ENCODE assay signal across 32 cellular contexts in genomic region chr22:35325209-35325608, GRCh38.
"Had no signal": no experiment of that assay in that cellular context is flagged by ENCODE, and none has a peak within 500 bp of the region (broad histone marks: within the 10 kb centered on the region; RNA-seq: fewer than 3 reads in every experiment).

No MANE protein-coding gene starts in this region.

- H3K9me3 ChIP-seq: esophagus squamous epithelium had no signal

- H3K27ac Mint-ChIP-seq: activated B cell treated with CpG ODN at 0.5 μM for 24 hours; activated CD8-positive, alpha-beta T cell treated with anti-CD3 and anti-CD28 coated beads for 36 hours; activated naive CD4-positive, alpha-beta T cell treated with anti-CD3 and anti-CD28 coated beads, Interleukin-2, amount 10 ng/mL, durations not matched to agents 7 days and 5 days; activated naive CD4-positive, alpha-beta T cell treated with anti-CD3 and anti-CD28 coated beads, Interleukin-2, amount 50 U/mL, for 72 hours; activated T-helper 2 cell treated with anti-CD3 and anti-CD28 coated beads, Interferon-gamma antibody, Interleukin-2, Interleukin-4, amounts not matched to agents 10 μg/mL and 5 μg/mL and 100 μg/mL, durations not matched to agents 14 hours and 24 hours and 36 hours; dendritic cell treated with granulocyte-macrophage colony-stimulating factor and Interleukin-4, amounts not matched to agents 40 ng/mL and 50 ng/mL, for 4 days; endodermal cell; T-cell; T-helper 1 cell treated with Interleukin-12 subunit alpha and Interleukin-12 subunit beta and Interleukin-4 antibody, amounts not matched to agents 30 μg/mL and 1 μg/mL, for 36 hours; T-helper 2 cell treated with Interferon-gamma antibody and Interleukin-4, amounts not matched to agents 5 μg/mL and 100 μg/mL, for 36 hours had no signal

- H3K27ac ChIP-seq: brain microvascular endothelial cell, coronary artery, dorsolateral prefrontal cortex, epithelial cell of prostate, esophagus squamous epithelium, WERI-Rb-1 had no signal

- H3K27me3 ChIP-seq: brain microvascular endothelial cell, dorsolateral prefrontal cortex, esophagus squamous epithelium had no signal

- H3K4me3 ChIP-seq: coronary artery, dorsolateral prefrontal cortex, esophagus squamous epithelium had no signal

- H3K4me3 Mint-ChIP-seq: activated B cell treated with CpG ODN at 0.5 μM for 24 hours; activated CD8-positive, alpha-beta T cell treated with anti-CD3 and anti-CD28 coated beads for 36 hours; activated naive CD4-positive, alpha-beta T cell treated with anti-CD3 and anti-CD28 coated beads, Interleukin-2, amount 10 ng/mL, durations not matched to agents 7 days and 5 days; activated T-cell treated with anti-CD3 and anti-CD28 coated beads, Interleukin-2, amount 50 U/mL, for 4 hours; central memory CD8-positive, alpha-beta T cell; dendritic cell treated with granulocyte-macrophage colony-stimulating factor and Interleukin-4, amounts not matched to agents 40 ng/mL and 50 ng/mL, for 4 days; endodermal cell; T-cell; T-helper 1 cell treated with Interleukin-12 subunit alpha and Interleukin-12 subunit beta and Interleukin-4 antibody, amounts not matched to agents 30 μg/mL and 1 μg/mL, for 36 hours; T-helper 2 cell treated with Interferon-gamma antibody and Interleukin-4, amounts not matched to agents 5 μg/mL and 100 μg/mL, for 36 hours had no signal

- ATAC-seq: activated CD4-positive, CD25-positive, alpha-beta regulatory T cell treated with anti-CD3 and anti-CD28 coated beads, Interleukin-2, amount 50 U/mL, for 24 hours; activated CD8-positive, alpha-beta T cell treated with anti-CD3 and anti-CD28 coated beads for 36 hours; activated T-cell treated with anti-CD3 and anti-CD28 coated beads, Interleukin-2, amount 50 U/mL, for 4 hours; T-cell had no signal

- H3K9me3 Mint-ChIP-seq: activated B cell treated with CpG ODN at 0.5 μM for 24 hours; activated CD8-positive, alpha-beta T cell treated with anti-CD3 and anti-CD28 coated beads for 36 hours; activated naive CD4-positive, alpha-beta T cell treated with anti-CD3 and anti-CD28 coated beads, Interleukin-2, amount 10 ng/mL, durations not matched to agents 7 days and 5 days; activated naive CD4-positive, alpha-beta T cell treated with anti-CD3 and anti-CD28 coated beads, Interleukin-2, amount 50 U/mL, for 72 hours; activated T-cell treated with anti-CD3 and anti-CD28 coated beads, Interleukin-2, amount 50 U/mL, for 4 hours; activated T-helper 2 cell treated with anti-CD3 and anti-CD28 coated beads, Interferon-gamma antibody, Interleukin-2, Interleukin-4, amounts not matched to agents 10 μg/mL and 5 μg/mL and 100 μg/mL, durations not matched to agents 14 hours and 24 hours and 36 hours; central memory CD8-positive, alpha-beta T cell; dendritic cell treated with granulocyte-macrophage colony-stimulating factor and Interleukin-4, amounts not matched to agents 40 ng/mL and 50 ng/mL, for 4 days; endodermal cell; T-cell; T-helper 1 cell treated with Interleukin-12 subunit alpha and Interleukin-12 subunit beta and Interleukin-4 antibody, amounts not matched to agents 30 μg/mL and 1 μg/mL, for 36 hours; T-helper 2 cell treated with Interferon-gamma antibody and Interleukin-4, amounts not matched to agents 5 μg/mL and 100 μg/mL, for 36 hours had no signal

- H3K4me1 Mint-ChIP-seq: endodermal cell had no signal

- DNase-seq: activated B cell treated with CpG ODN at 0.5 μM for 24 hours; activated CD4-positive, alpha-beta T cell treated with anti-CD3 and anti-CD28 coated beads for 48 hours; activated CD4-positive, alpha-beta T cell treated with anti-CD3 and anti-CD28 coated beads, Interleukin-2, amount 50 U/mL, for 1 hour; activated CD4-positive, alpha-beta T cell treated with anti-CD3 and anti-CD28 coated beads, Interleukin-2, amount 50 U/mL, for 48 hours; activated CD8-positive, alpha-beta memory T cell treated with anti-CD3 and anti-CD28 coated beads for 24 hours; activated CD8-positive, alpha-beta T cell treated with anti-CD3 and anti-CD28 coated beads for 36 hours; activated effector memory CD4-positive, alpha-beta T cell treated with anti-CD3 and anti-CD28 coated beads, Interleukin-2, amount 50 U/mL, for 16 hours; activated naive CD4-positive, alpha-beta T cell treated with anti-CD3 and anti-CD28 coated beads, Interleukin-2, amount 10 ng/mL, durations not matched to agents 7 days and 5 days; activated T-cell treated with anti-CD3 and anti-CD28 coated beads, Interleukin-2, amount 50 U/mL, for 4 hours; amniotic stem cell; anterior cingulate cortex; brain microvascular endothelial cell; dorsolateral prefrontal cortex; effector memory CD4-positive, alpha-beta T cell; endodermal cell; esophagus squamous epithelium; foreskin melanocyte; head of caudate nucleus; T-cell; T1000; WERI-Rb-1 had no signal

- FAIRE-seq: astrocyte, bronchial epithelial cell had no signal

- H3K27me3 Mint-ChIP-seq: activated B cell treated with CpG ODN at 0.5 μM for 24 hours; activated CD8-positive, alpha-beta T cell treated with anti-CD3 and anti-CD28 coated beads for 36 hours; activated naive CD4-positive, alpha-beta T cell treated with anti-CD3 and anti-CD28 coated beads, Interleukin-2, amount 10 ng/mL, durations not matched to agents 7 days and 5 days; central memory CD8-positive, alpha-beta T cell; dendritic cell treated with granulocyte-macrophage colony-stimulating factor and Interleukin-4, amounts not matched to agents 40 ng/mL and 50 ng/mL, for 4 days; T-cell had no signal
